In genomic region chr9:85603920-85604319, GRCh38 we compare ENCODE assay signal across 1 cellular context.
TF ChIP-seq lines count a peak whose summit lies in the region.

No MANE protein-coding gene starts in this region.

TF ChIP-seq in GM23338, 12 proteins besides CTCF, POLR2A, EP300 and RAD21 (continued from another document):
- TF ChIP-seq, protein P1, sequence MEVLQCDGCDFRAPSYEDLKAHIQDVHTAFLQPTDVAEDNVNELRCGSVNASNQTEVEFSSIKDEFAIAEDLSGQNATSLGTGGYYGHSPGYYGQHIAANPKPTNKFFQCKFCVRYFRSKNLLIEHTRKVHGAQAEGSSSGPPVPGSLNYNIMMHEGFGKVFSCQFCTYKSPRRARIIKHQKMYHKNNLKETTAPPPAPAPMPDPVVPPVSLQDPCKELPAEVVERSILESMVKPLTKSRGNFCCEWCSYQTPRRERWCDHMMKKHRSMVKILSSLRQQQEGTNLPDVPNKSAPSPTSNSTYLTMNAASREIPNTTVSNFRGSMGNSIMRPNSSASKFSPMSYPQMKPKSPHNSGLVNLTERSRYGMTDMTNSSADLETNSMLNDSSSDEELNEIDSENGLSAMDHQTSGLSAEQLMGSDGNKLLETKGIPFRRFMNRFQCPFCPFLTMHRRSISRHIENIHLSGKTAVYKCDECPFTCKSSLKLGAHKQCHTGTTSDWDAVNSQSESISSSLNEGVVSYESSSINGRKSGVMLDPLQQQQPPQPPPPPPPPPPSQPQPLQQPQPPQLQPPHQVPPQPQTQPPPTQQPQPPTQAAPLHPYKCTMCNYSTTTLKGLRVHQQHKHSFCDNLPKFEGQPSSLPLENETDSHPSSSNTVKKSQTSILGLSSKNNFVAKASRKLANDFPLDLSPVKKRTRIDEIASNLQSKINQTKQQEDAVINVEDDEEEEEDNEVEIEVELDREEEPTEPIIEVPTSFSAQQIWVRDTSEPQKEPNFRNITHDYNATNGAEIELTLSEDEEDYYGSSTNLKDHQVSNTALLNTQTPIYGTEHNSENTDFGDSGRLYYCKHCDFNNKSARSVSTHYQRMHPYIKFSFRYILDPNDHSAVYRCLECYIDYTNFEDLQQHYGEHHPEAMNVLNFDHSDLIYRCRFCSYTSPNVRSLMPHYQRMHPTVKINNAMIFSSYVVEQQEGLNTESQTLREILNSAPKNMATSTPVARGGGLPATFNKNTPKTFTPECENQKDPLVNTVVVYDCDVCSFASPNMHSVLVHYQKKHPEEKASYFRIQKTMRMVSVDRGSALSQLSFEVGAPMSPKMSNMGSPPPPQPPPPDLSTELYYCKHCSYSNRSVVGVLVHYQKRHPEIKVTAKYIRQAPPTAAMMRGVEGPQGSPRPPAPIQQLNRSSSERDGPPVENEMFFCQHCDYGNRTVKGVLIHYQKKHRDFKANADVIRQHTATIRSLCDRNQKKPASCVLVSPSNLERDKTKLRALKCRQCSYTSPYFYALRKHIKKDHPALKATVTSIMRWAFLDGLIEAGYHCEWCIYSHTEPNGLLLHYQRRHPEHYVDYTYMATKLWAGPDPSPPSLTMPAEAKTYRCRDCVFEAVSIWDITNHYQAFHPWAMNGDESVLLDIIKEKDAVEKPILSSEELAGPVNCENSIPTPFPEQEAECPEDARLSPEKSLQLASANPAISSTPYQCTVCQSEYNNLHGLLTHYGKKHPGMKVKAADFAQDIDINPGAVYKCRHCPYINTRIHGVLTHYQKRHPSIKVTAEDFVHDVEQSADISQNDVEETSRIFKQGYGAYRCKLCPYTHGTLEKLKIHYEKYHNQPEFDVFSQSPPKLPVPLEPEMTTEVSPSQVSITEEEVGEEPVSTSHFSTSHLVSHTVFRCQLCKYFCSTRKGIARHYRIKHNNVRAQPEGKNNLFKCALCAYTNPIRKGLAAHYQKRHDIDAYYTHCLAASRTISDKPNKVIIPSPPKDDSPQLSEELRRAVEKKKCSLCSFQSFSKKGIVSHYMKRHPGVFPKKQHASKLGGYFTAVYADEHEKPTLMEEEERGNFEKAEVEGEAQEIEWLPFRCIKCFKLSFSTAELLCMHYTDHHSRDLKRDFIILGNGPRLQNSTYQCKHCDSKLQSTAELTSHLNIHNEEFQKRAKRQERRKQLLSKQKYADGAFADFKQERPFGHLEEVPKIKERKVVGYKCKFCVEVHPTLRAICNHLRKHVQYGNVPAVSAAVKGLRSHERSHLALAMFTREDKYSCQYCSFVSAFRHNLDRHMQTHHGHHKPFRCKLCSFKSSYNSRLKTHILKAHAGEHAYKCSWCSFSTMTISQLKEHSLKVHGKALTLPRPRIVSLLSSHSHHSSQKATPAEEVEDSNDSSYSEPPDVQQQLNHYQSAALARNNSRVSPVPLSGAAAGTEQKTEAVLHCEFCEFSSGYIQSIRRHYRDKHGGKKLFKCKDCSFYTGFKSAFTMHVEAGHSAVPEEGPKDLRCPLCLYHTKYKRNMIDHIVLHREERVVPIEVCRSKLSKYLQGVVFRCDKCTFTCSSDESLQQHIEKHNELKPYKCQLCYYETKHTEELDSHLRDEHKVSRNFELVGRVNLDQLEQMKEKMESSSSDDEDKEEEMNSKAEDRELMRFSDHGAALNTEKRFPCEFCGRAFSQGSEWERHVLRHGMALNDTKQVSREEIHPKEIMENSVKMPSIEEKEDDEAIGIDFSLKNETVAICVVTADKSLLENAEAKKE (CRISPR knock-in tag; IDR thresholded peaks at IDR 0.05): no peak
- TF ChIP-seq, protein P2, sequence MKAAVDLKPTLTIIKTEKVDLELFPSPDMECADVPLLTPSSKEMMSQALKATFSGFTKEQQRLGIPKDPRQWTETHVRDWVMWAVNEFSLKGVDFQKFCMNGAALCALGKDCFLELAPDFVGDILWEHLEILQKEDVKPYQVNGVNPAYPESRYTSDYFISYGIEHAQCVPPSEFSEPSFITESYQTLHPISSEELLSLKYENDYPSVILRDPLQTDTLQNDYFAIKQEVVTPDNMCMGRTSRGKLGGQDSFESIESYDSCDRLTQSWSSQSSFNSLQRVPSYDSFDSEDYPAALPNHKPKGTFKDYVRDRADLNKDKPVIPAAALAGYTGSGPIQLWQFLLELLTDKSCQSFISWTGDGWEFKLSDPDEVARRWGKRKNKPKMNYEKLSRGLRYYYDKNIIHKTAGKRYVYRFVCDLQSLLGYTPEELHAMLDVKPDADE (IDR thresholded peaks at IDR 0.05): no peak
- no peak for TF ChIP-seq EZH2 (IDR thresholded peaks at IDR 0.05; ENCODE audit: low read depth, unreplicated experiment)
